Comparison of ENCODE assay signal across 19 cellular contexts in genomic region chr7:141544831-141545230, GRCh38. TPM values are rescaled to one million over a fixed set of nuclear protein-coding genes. Genes with fewer than 3 reads are reported as not detected.
DNase-seq lines count a peak whose midpoint lies in the region; ATAC-seq, FAIRE-seq and TF ChIP-seq lines count a peak whose summit lies in the region.
"Had no signal": no experiment of that assay in that cellular context is flagged by ENCODE, and none has a peak within 500 bp of the region (broad histone marks: within the 10 kb centered on the region; RNA-seq: fewer than 3 reads in every experiment).

No MANE protein-coding gene starts in this region.

- no peaks in the 10 kb centered on the region for H3K36me3 Mint-ChIP-seq in endodermal cell (ENCODE audit: low read depth)
- H3K36me3 Mint-ChIP-seq in stimulated activated naive CD8-positive, alpha-beta T cell treated with anti-CD3 and anti-CD28 coated beads, Interleukin-15, Interleukin-2, amounts not matched to agents 100 ng/mL and 50 ng/mL, for 24 hours (ENCODE audit: low read depth): no peaks in the 10 kb centered on the region
- H3K36me3 Mint-ChIP-seq in HFFc6 (ENCODE audit: low read depth): no peaks in the 10 kb centered on the region

- intact Hi-C loops in kidney (cut with DNase I): no loop called here

- H3K9me3 Mint-ChIP-seq in stimulated activated naive CD8-positive, alpha-beta T cell treated with anti-CD3 and anti-CD28 coated beads, Interleukin-15, amount 100 ng/mL, for 72 hours: no peaks in the 10 kb centered on the region
- H3K9me3 Mint-ChIP-seq in endodermal cell: no peaks in the 10 kb centered on the region
- H3K9me3 Mint-ChIP-seq in stimulated activated naive CD8-positive, alpha-beta T cell treated with anti-CD3 and anti-CD28 coated beads, Interleukin-15, Interleukin-2, amounts not matched to agents 100 ng/mL and 50 ng/mL, for 24 hours: no peaks in the 10 kb centered on the region
- no peaks in the 10 kb centered on the region for H3K9me3 Mint-ChIP-seq in HFFc6
- H3K9me3 Mint-ChIP-seq: CD4-positive, alpha-beta T cell had no signal

- no peak overlapping the region for H3K4me3 Mint-ChIP-seq in stimulated activated naive CD8-positive, alpha-beta T cell treated with anti-CD3 and anti-CD28 coated beads, Interleukin-15, amount 100 ng/mL, for 72 hours
- H3K4me3 Mint-ChIP-seq in endodermal cell (no peak overlapping the region), HFFc6 (no peak overlapping the region)
- H3K4me3 Mint-ChIP-seq in stimulated activated naive CD8-positive, alpha-beta T cell treated with anti-CD3 and anti-CD28 coated beads, Interleukin-15, Interleukin-2, amounts not matched to agents 100 ng/mL and 50 ng/mL, for 24 hours: no peak overlapping the region
- H3K4me3 Mint-ChIP-seq: CD4-positive, alpha-beta T cell had no signal

- no peaks in the 10 kb centered on the region for H3K4me1 Mint-ChIP-seq in stimulated activated naive CD8-positive, alpha-beta T cell treated with anti-CD3 and anti-CD28 coated beads, Interleukin-15, amount 100 ng/mL, for 72 hours
- no peaks in the 10 kb centered on the region for H3K4me1 Mint-ChIP-seq in endodermal cell
- peaks cover 25% of the 10 kb centered on the region for H3K4me1 Mint-ChIP-seq in stimulated activated naive CD8-positive, alpha-beta T cell treated with anti-CD3 and anti-CD28 coated beads, Interleukin-15, Interleukin-2, amounts not matched to agents 100 ng/mL and 50 ng/mL, for 24 hours (ENCODE audit: low read depth)
- no peaks in the 10 kb centered on the region for H3K4me1 Mint-ChIP-seq in HFFc6 (ENCODE audit: low read depth)

- peaks cover 14% of the 10 kb centered on the region for H3K4me1 ChIP-seq in HUES48 (ENCODE audit: control insufficient read depth, insufficient read depth, low read length)
- H3K4me1 ChIP-seq in endodermal cell (ENCODE audit: control insufficient read depth, insufficient read depth, low read length): no peaks in the 10 kb centered on the region
- no peaks in the 10 kb centered on the region for H3K4me1 ChIP-seq in kidney (ENCODE audit: control insufficient read depth in 1 of 2, insufficient read depth in 1 of 2, low read depth in 1 of 2, low read length in 2 of 2)

- H3K4me3 ChIP-seq in HUES48 (ENCODE audit: low read depth, low read length) (no peak overlapping the region; the same call in 1 of the 2 replicates), endodermal cell (ENCODE audit: low read length) (no peak overlapping the region), kidney (ENCODE audit: low read length in 2 of 2) (no peak overlapping the region)
- H3K4me3 ChIP-seq: BLaER1 treated with 17β-estradiol and CSF1 and Interleukin-3, amounts not matched to agents 10 nM and 100 nM; K562 had no signal

- peak; percentile 21 for ATAC-seq in stimulated activated naive CD8-positive, alpha-beta T cell treated with anti-CD3 and anti-CD28 coated beads, Interleukin-15, Interleukin-2, amounts not matched to agents 100 U/mL and 50 U/mL, for 24 hours
- no peak for ATAC-seq in stimulated activated naive CD8-positive, alpha-beta T cell treated with anti-CD3 and anti-CD28 coated beads, Interleukin-15, amount 100 ng/mL, for 72 hours
- ATAC-seq: K562 had no signal

- H3K9me3 ChIP-seq in HUES48 (ENCODE audit: control insufficient read depth, insufficient read depth, low read length) (no peaks in the 10 kb centered on the region), endodermal cell (ENCODE audit: control insufficient read depth, low read length) (no peaks in the 10 kb centered on the region), kidney (ENCODE audit: control insufficient read depth in 1 of 2, low read length in 2 of 2) (no peaks in the 10 kb centered on the region)
- H3K9me3 ChIP-seq: BLaER1 treated with 17β-estradiol and CSF1 and Interleukin-3, amounts not matched to agents 10 nM and 100 nM had no signal

- H3K27ac ChIP-seq in HUES48 (ENCODE audit: low read depth, low read length) (peak overlapping the region; percentile 24), endodermal cell (ENCODE audit: low read depth, low read length) (no peak overlapping the region), kidney (ENCODE audit: low read depth in 2 of 2, low read length in 2 of 2) (no peak overlapping the region)

- WGBS in endodermal cell (ENCODE audit: insufficient coverage in 1 of 2, insufficient read length in 1 of 2), 2 experiments: 68% methylated on average over 1 of the region's 1 CpG; no CpG with 5 or more reads in 1 of the 2 experiments

- TF ChIP-seq CTCF in endodermal cell (conservative IDR thresholded peaks at IDR 0.05): no peak
- TF ChIP-seq CTCF in HFFc6 (IDR thresholded peaks at IDR 0.05): no peak
- no peak for TF ChIP-seq CTCF in kidney (IDR thresholded peaks at IDR 0.05; ENCODE audit: borderline replicate concordance, extremely low read depth, insufficient read depth)

- H3K36me3 ChIP-seq in HUES48 (ENCODE audit: control insufficient read depth, insufficient read depth, low read length) (no peaks in the 10 kb centered on the region), endodermal cell (ENCODE audit: control insufficient read depth, insufficient read depth, low read length) (no peaks in the 10 kb centered on the region), kidney (ENCODE audit: control insufficient read depth in 1 of 2, insufficient read depth in 2 of 2, low read length in 2 of 2) (no peaks in the 10 kb centered on the region)
- H3K36me3 ChIP-seq: BLaER1 treated with 17β-estradiol and CSF1 and Interleukin-3, amounts not matched to agents 10 nM and 100 nM had no signal

- DNase-seq in stimulated activated naive CD8-positive, alpha-beta T cell treated with anti-CD3 and anti-CD28 coated beads, Interleukin-15, Interleukin-2, amounts not matched to agents 100 U/mL and 50 U/mL, for 24 hours: no peak
- DNase-seq in stimulated activated naive CD8-positive, alpha-beta T cell treated with anti-CD3 and anti-CD28 coated beads, Interleukin-15, amount 100 ng/mL, for 72 hours: no peak
- DNase-seq in endodermal cell: no peak
- DNase-seq in NCI-H510A (lab: John Stamatoyannopoulos, UW): no peak
- DNase-seq in HFFc6: no peak
- DNase-seq in kidney: no peak
- DNase-seq: 8988T; CD4-positive, alpha-beta T cell; DMS153; DMS79 treated with DMSO at 0.1 percent for 48 hours; EL; GDM1 had no signal

- H3K27me3 ChIP-seq in HUES48 (ENCODE audit: control insufficient read depth, insufficient read depth, low read length) (no peaks in the 10 kb centered on the region), endodermal cell (ENCODE audit: control insufficient read depth, insufficient read depth, low read length, poor library complexity, severe bottlenecking) (no peaks in the 10 kb centered on the region)
- H3K27me3 ChIP-seq: BLaER1 treated with 17β-estradiol and CSF1 and Interleukin-3, amounts not matched to agents 10 nM and 100 nM had no signal

- peaks cover 26% of the 10 kb centered on the region for H3K27me3 Mint-ChIP-seq in stimulated activated naive CD8-positive, alpha-beta T cell treated with anti-CD3 and anti-CD28 coated beads, Interleukin-15, amount 100 ng/mL, for 72 hours
- H3K27me3 Mint-ChIP-seq in endodermal cell (ENCODE audit: insufficient read depth) (no peaks in the 10 kb centered on the region), HFFc6 (ENCODE audit: insufficient read depth) (peaks cover 3% of the 10 kb centered on the region; the same call in 1 of the 2 replicates)
- H3K27me3 Mint-ChIP-seq in stimulated activated naive CD8-positive, alpha-beta T cell treated with anti-CD3 and anti-CD28 coated beads, Interleukin-15, Interleukin-2, amounts not matched to agents 100 ng/mL and 50 ng/mL, for 24 hours: peaks cover 10% of the 10 kb centered on the region

- FAIRE-seq in kidney (lab: Jason Lieb, UNC): no peak
- FAIRE-seq: D721Med, GM12892, H54, K562 had no signal

- H3K9ac ChIP-seq in HUES48 (ENCODE audit: low read depth, low read length) (no peak overlapping the region), endodermal cell (ENCODE audit: extremely low read depth, low read length, poor library complexity, severe bottlenecking) (no peak overlapping the region), kidney (ENCODE audit: low read length in 2 of 2) (no peak overlapping the region)

- H3K27ac Mint-ChIP-seq in stimulated activated naive CD8-positive, alpha-beta T cell treated with anti-CD3 and anti-CD28 coated beads, Interleukin-15, amount 100 ng/mL, for 72 hours: no peak overlapping the region
- H3K27ac Mint-ChIP-seq in endodermal cell (peak overlapping the region; percentile 31), HFFc6 (no peak overlapping the region)
- H3K27ac Mint-ChIP-seq in stimulated activated naive CD8-positive, alpha-beta T cell treated with anti-CD3 and anti-CD28 coated beads, Interleukin-15, Interleukin-2, amounts not matched to agents 100 ng/mL and 50 ng/mL, for 24 hours: peak overlapping the region; percentile 12
- H3K27ac Mint-ChIP-seq: CD4-positive, alpha-beta T cell had no signal

RNA-seq across cellular contexts. Expression of gene AGK, which starts 6.4 kb away (rescaled TPM):
- total RNA-seq in endodermal cell (10 to 100 TPM; 30.2 to 41.7 TPM), kidney (30.7 TPM)
- 36.3 TPM for polyA plus RNA-seq in endodermal cell (2013, experiment 1 of 2)
- 30.4 TPM for polyA plus RNA-seq in endodermal cell (2013, experiment 2 of 2)
- 10 to 100 TPM; 14.7 to 18.0 (median 16.1) TPM for total RNA-seq in HFFc6 (2021; fragmentation: NEBNext Ultra II Directional; extraction: Animal tissue kit (Norgen Biotek cat#: 25700))
- polyA plus RNA-seq in kidney (ENCODE audit: insufficient read depth, low read depth, low replicate concordance): 17.7 TPM

Comparison
In these comparisons a context has a peak if more than half of its experiments do, and no peak if none do; other contexts are left out.
1. H3K27ac Mint-ChIP-seq: peak in endodermal cell (single experiment) and stimulated activated naive CD8-positive, alpha-beta T cell treated with anti-CD3 and anti-CD28 coated beads, Interleukin-15, Interleukin-2, amounts not matched to agents 100 ng/mL and 50 ng/mL, for 24 hours (single experiment); none in stimulated activated naive CD8-positive, alpha-beta T cell treated with anti-CD3 and anti-CD28 coated beads, Interleukin-15, amount 100 ng/mL, for 72 hours (0 of 2) and HFFc6 (single experiment).